Comparison of ENCODE assay signal across 19 cellular contexts in genomic region chr13:78909276-78909675, GRCh38.
"Had no signal": no experiment of that assay in that cellular context is flagged by ENCODE, and none has a peak within 500 bp of the region (broad histone marks: within the 10 kb centered on the region; RNA-seq: fewer than 3 reads in every experiment).

No MANE protein-coding gene starts in this region.

- DNase-seq: activated CD4-positive, alpha-beta T cell treated with anti-CD3 and anti-CD28 coated beads, Interleukin-2, amount 10 ng/mL, durations not matched to agents 24 days and 14 days; activated CD4-positive, alpha-beta T cell treated with anti-CD3 and anti-CD28 coated beads, Interleukin-2, amount 50 U/mL, for 4 hours; activated CD8-positive, alpha-beta T cell treated with anti-CD3 and anti-CD28 coated beads for 36 hours; activated gamma-delta T cell; activated naive CD4-positive, alpha-beta T cell treated with Interleukin-2 at 50 U/mL for 16 hours; activated naive CD8-positive, alpha-beta T cell treated with anti-CD3 and anti-CD28 coated beads, Interleukin-2, amount 10 ng/mL, durations not matched to agents 7 days and 5 days; activated T-cell treated with anti-CD3 and anti-CD28 coated beads, Interleukin-2, amount 50 U/mL, for 24 hours; amygdala; NCI-H1092 treated with DMSO at 0.1 percent for 48 hours; NCI-H1417 treated with DMSO at 0.1 percent for 48 hours; NCI-H1694 treated with DMSO at 0.1 percent for 48 hours; NCI-H2029 treated with DMSO at 0.1 percent for 48 hours; NCI-H446; NCI-H510A treated with DMSO at 0.1 percent for 48 hours; NCI-H526 treated with DMSO at 0.1 percent for 48 hours; SHP77; SJCRH30; SK-N-SH had no signal

- ATAC-seq: activated CD8-positive, alpha-beta T cell treated with anti-CD3 and anti-CD28 coated beads for 36 hours; Panc1 had no signal
